Comparison of ENCODE assay signal across 1 cellular context in genomic region chr9:64128572-64128971, GRCh38.
TF ChIP-seq lines count a peak whose summit lies in the region.

No MANE protein-coding gene starts in this region.

TF ChIP-seq in K562, 482 proteins besides CTCF, POLR2A, EP300 and RAD21 (continued from another document and continues in another):
- TF ChIP-seq, protein P1, sequence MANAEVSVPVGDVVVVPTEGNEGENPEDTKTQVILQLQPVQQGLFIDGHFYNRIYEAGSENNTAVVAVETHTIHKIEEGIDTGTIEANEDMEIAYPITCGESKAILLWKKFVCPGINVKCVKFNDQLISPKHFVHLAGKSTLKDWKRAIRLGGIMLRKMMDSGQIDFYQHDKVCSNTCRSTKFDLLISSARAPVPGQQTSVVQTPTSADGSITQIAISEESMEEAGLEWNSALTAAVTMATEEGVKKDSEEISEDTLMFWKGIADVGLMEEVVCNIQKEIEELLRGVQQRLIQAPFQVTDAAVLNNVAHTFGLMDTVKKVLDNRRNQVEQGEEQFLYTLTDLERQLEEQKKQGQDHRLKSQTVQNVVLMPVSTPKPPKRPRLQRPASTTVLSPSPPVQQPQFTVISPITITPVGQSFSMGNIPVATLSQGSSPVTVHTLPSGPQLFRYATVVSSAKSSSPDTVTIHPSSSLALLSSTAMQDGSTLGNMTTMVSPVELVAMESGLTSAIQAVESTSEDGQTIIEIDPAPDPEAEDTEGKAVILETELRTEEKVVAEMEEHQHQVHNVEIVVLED (CRISPR knock-in tag; IDR thresholded peaks at IDR 0.05), result no peak
- TF ChIP-seq TCF3 (CRISPR knock-in tag; IDR thresholded peaks at IDR 0.05) (peak; percentile 61), DIDO1 (tag; IDR thresholded peaks at IDR 0.05; ENCODE audit: low read depth) (no peak), HDAC6 (IDR thresholded peaks at IDR 0.05; ENCODE audit: low read depth, low read length) (no peak), MYC (IDR thresholded peaks at IDR 0.05; ENCODE audit: low read depth, low read length) (peak; percentile 30; the same call in 1 of the 2 replicates), MYC (CRISPR knock-in tag; IDR thresholded peaks at IDR 0.05; ENCODE audit: borderline replicate concordance, low read depth) (no peak), ZNF408 (CRISPR knock-in tag; IDR thresholded peaks at IDR 0.05; ENCODE audit: low read depth) (no peak), ZNF609 (CRISPR knock-in tag; IDR thresholded peaks at IDR 0.05; ENCODE audit: borderline replicate concordance) (no peak), ZNF407 (IDR thresholded peaks at IDR 0.05; ENCODE audit: low read depth) (no peak), HNRNPL (IDR thresholded peaks at IDR 0.05; ENCODE audit: low read depth, low read length) (no peak), BDP1 (IDR thresholded peaks at IDR 0.05; ENCODE audit: insufficient read depth, insufficient read length) (no peak), NFE2L1 (tag; IDR thresholded peaks at IDR 0.05; ENCODE audit: borderline replicate concordance, low read depth) (no peak), PML (IDR thresholded peaks at IDR 0.05; ENCODE audit: low read length) (no peak), TAL1 (IDR thresholded peaks at IDR 0.05) (peak; percentile 29; the same call in 1 of the 2 replicates), STAT5B (CRISPR knock-in tag; IDR thresholded peaks at IDR 0.05) (no peak), CHD1 (IDR thresholded peaks at IDR 0.05; ENCODE audit: low read length) (no peak), L3MBTL2 (IDR thresholded peaks at IDR 0.05) (peak; percentile 71; the same call in 1 of the 2 replicates), RFX1 (IDR thresholded peaks at IDR 0.05) (no peak), FOXK2 (conservative IDR thresholded peaks at IDR 0.05 in 1 of 2, IDR thresholded peaks at IDR 0.05 in 1 of 2; ENCODE audit: low read depth in 2 of 2) (no peak), CBFA2T3 (IDR thresholded peaks at IDR 0.05) (peak; percentile 37; the same call in 1 of the 2 replicates), ETV5 (CRISPR knock-in tag; IDR thresholded peaks at IDR 0.05; ENCODE audit: low read depth) (no peak), E2F6 (IDR thresholded peaks at IDR 0.05; ENCODE audit: borderline replicate concordance in 1 of 2, extremely low read depth in 1 of 2, insufficient read depth in 1 of 2, insufficient read length in 1 of 2, low read depth in 1 of 2, low read length in 1 of 2, poor library complexity in 1 of 2, severe bottlenecking in 1 of 2) (peak in 1 of 2 experiments; percentile 55), ZNF175 (CRISPR knock-in tag; IDR thresholded peaks at IDR 0.05; ENCODE audit: low read depth) (no peak)
- TF ChIP-seq, protein P2, sequence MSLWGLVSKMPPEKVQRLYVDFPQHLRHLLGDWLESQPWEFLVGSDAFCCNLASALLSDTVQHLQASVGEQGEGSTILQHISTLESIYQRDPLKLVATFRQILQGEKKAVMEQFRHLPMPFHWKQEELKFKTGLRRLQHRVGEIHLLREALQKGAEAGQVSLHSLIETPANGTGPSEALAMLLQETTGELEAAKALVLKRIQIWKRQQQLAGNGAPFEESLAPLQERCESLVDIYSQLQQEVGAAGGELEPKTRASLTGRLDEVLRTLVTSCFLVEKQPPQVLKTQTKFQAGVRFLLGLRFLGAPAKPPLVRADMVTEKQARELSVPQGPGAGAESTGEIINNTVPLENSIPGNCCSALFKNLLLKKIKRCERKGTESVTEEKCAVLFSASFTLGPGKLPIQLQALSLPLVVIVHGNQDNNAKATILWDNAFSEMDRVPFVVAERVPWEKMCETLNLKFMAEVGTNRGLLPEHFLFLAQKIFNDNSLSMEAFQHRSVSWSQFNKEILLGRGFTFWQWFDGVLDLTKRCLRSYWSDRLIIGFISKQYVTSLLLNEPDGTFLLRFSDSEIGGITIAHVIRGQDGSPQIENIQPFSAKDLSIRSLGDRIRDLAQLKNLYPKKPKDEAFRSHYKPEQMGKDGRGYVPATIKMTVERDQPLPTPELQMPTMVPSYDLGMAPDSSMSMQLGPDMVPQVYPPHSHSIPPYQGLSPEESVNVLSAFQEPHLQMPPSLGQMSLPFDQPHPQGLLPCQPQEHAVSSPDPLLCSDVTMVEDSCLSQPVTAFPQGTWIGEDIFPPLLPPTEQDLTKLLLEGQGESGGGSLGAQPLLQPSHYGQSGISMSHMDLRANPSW (CRISPR knock-in tag; IDR thresholded peaks at IDR 0.05), result no peak
- TF ChIP-seq, protein P3, sequence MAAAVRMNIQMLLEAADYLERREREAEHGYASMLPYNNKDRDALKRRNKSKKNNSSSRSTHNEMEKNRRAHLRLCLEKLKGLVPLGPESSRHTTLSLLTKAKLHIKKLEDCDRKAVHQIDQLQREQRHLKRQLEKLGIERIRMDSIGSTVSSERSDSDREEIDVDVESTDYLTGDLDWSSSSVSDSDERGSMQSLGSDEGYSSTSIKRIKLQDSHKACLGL (CRISPR knock-in tag; IDR thresholded peaks at IDR 0.05; ENCODE audit: borderline replicate concordance, poor library complexity, severe bottlenecking), result no peak
